ENCODE assay signal across 24 cellular contexts in genomic region chr14:25044299-25044698, GRCh38. TPM values are rescaled to one million over a fixed set of nuclear protein-coding genes. Genes with fewer than 3 reads are reported as not detected.
"Had no signal": no experiment of that assay in that cellular context is flagged by ENCODE, and none has a peak within 500 bp of the region (broad histone marks: within the 10 kb centered on the region; RNA-seq: fewer than 3 reads in every experiment).

No MANE protein-coding gene starts in this region.

- H3K4me3 ChIP-seq: PC-9, Peyer's patch, SJSA1, SK-N-MC had no signal

- H3K9me3 ChIP-seq: Peyer's patch, SJSA1 had no signal

- ATAC-seq: HepG2, Right ventricle myocardium inferior had no signal

- H3K4me2 ChIP-seq: PC-9 had no signal

- H3K27ac ChIP-seq: PC-9, Peyer's patch, SJSA1, SK-N-MC had no signal

- DNase-seq: IMR-90, Karpas-422, KG1, MM.1S, NCI-H1092 treated with DMSO at 0.1 percent for 48 hours, NCI-H1436, NCI-H187, NCI-H2029, NCI-H2081 treated with DMSO at 0.1 percent for 48 hours, NCI-H2171, NCI-H226, NCI-H446, NCI-H510A, NCI-H524 treated with DMSO at 0.1 percent for 48 hours, NCI-H774, OCI-M1, PC-9, Peyer's patch, SHP77 treated with DMSO at 0.1 percent for 48 hours had no signal

- H2AFZ ChIP-seq: PC-9 had no signal

- H3K27me3 ChIP-seq: Peyer's patch had no signal

- H3K36me3 ChIP-seq: Peyer's patch, SJSA1 had no signal

RNA-seq across cellular contexts. Expression of gene STXBP6, which starts 5.6 kb away (rescaled TPM):
- total RNA-seq: M059J had no signal
